Comparison of ENCODE assay signal across 23 cellular contexts in the genomic region with DNA sequence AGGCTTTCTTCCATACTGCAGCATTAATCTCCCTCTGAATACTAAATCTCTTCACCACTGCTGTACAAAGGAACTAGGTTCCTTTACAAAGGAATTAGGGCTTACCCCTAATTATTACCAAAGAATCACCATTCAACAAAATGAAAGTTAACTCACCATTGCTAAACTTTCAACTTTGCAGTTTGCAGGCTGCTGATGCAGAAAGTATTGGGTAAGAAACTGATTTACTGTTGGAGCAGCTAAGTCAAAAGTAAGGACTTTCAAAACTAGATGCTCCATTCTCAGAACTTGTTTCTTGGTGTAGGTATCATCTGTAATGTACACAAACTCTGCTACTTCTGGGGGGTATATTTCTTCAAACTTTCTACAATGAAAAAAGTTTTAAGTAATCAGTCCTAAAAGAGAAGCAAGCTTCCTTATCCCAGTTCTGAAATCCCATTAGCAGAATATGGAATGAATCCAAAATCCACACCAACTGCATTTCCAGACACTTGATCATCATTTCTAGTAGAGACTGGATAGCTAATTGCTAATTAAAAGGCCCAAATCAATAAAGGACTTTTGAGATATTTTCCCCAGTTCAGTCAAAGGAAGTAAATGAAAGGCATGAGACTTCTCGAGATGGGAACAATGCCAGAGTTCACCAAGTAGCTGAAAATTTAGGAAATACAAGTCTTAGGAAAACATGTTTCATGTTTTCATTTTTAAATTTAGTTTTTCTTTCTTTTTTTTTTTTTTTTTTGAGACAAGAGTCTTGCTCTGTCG. TPM values are rescaled to one million over a fixed set of nuclear protein-coding genes. Genes with fewer than 3 reads are reported as not detected.
DNase-seq lines count a peak whose midpoint lies in the region; ATAC-seq, FAIRE-seq and TF ChIP-seq lines count a peak whose summit lies in the region.
"Had no signal": no experiment of that assay in that cellular context is flagged by ENCODE, and none has a peak within 500 bp of the region (broad histone marks: within the 10 kb centered on the region; RNA-seq: fewer than 3 reads in every experiment).

No MANE protein-coding gene starts in this region.

- no peaks in the 10 kb centered on the region for H3K9me3 Mint-ChIP-seq in activated T-cell treated with anti-CD3 and anti-CD28 coated beads, Interleukin-2, amount 50 U/mL, for 24 hours
- H3K9me3 Mint-ChIP-seq in nephron progenitor cell, result no peaks in the 10 kb centered on the region
- H3K9me3 Mint-ChIP-seq: endodermal cell, neural crest cell had no signal

- peak overlapping the region; percentile 40; the same call in 1 of the 2 replicates for H3K27ac ChIP-seq in RWPE1
- H3K27ac ChIP-seq in GM12878 (ENCODE audit: control insufficient read depth, insufficient read depth), result no peak overlapping the region
- H3K27ac ChIP-seq in body of pancreas, result no peak overlapping the region
- H3K27ac ChIP-seq: gastroesophageal sphincter, thyroid gland had no signal

- H3K4me3 ChIP-seq in GM12878 (0 out of 2 replicates have a peak overlapping the region, but pooled peaks have one; percentile 31), body of pancreas (no peak overlapping the region)
- H3K4me3 ChIP-seq: gastroesophageal sphincter, MG63, thyroid gland had no signal

- H3K27me3 ChIP-seq in GM12878 (replicated peaks in 1 of 2; ENCODE audit: control insufficient read depth in 2 of 2, insufficient read depth in 2 of 2, low read length in 1 of 2) (no peaks in the 10 kb centered on the region), body of pancreas (no peaks in the 10 kb centered on the region)
- H3K27me3 ChIP-seq: gastroesophageal sphincter, MG63, thyroid gland had no signal

- SMC1A ChIA-PET in GM12878 (lab: Charles Lee; ENCODE audit: uncharacterized antibody, unreplicated experiment), result interaction anchor here (0.6 to 2.3 kb wide), 4 partner anchors 10 to 51 kb away, joined by 3 to 5 read pairs (median 4); a partner anchor contains a TSS

- CTCF ChIA-PET in RWPE1 (lab: Yijun Ruan, JAX) (no interaction called here), GM12878 (lab: Yijun Ruan, JAX) (interaction anchor here (0.7 kb wide), 1 partner anchor 171 kb away, joined by 5 read pairs; no protein-coding TSS in a partner anchor)

- H3K4me3 Mint-ChIP-seq in activated T-cell treated with anti-CD3 and anti-CD28 coated beads, Interleukin-2, amount 50 U/mL, for 24 hours, result no peak overlapping the region
- H3K4me3 Mint-ChIP-seq in nephron progenitor cell, result no peak overlapping the region
- H3K4me3 Mint-ChIP-seq: endodermal cell had no signal

- H3K36me3 ChIP-seq in GM12878 (ENCODE audit: control insufficient read depth in 2 of 2, insufficient read depth in 2 of 2, low read length in 1 of 2) (peaks cover 1 to 21% of the 10 kb centered on the region in 2 experiments), body of pancreas (replicated peaks in 1 of 2; ENCODE audit: insufficient read depth in 1 of 2, low read depth in 2 of 2) (peaks cover 0 to 9% of the 10 kb centered on the region in 2 donors)

- no peaks in the 10 kb centered on the region for H3K9me3 ChIP-seq in GM12878 (replicated peaks; ENCODE audit: control insufficient read depth, insufficient read depth, low read length)
- no peaks in the 10 kb centered on the region for H3K9me3 ChIP-seq in body of pancreas
- H3K9me3 ChIP-seq: gastroesophageal sphincter, MG63, thyroid gland had no signal

- TF ChIP-seq EP300 in GM12878 (IDR thresholded peaks at IDR 0.05; ENCODE audit: borderline replicate concordance in 1 of 2, control insufficient read depth in 1 of 2, low read depth in 2 of 2, low read length in 2 of 2), result no peak

- peaks cover 20% of the 10 kb centered on the region for H3K4me1 Mint-ChIP-seq in activated T-cell treated with anti-CD3 and anti-CD28 coated beads, Interleukin-2, amount 50 U/mL, for 24 hours (ENCODE audit: low read depth)
- H3K4me1 Mint-ChIP-seq in nephron progenitor cell, result peaks cover 27% of the 10 kb centered on the region

- no peak for ATAC-seq in GM12878
- ATAC-seq in body of pancreas, result no peak
- ATAC-seq: gastroesophageal sphincter, Panc1 had no signal

- peak overlapping the region; percentile 28 for H3K27ac Mint-ChIP-seq in activated T-cell treated with anti-CD3 and anti-CD28 coated beads, Interleukin-2, amount 50 U/mL, for 24 hours
- H3K27ac Mint-ChIP-seq in nephron progenitor cell, result peak overlapping the region; percentile 3

- H3K79me2 ChIP-seq in GM12878 (ENCODE audit: control insufficient read depth, insufficient read depth, low read length), result peaks cover 51% of the 10 kb centered on the region

- FAIRE-seq in GM12878 (lab: Jason Lieb, UNC), result no peak
- FAIRE-seq: D721Med, HTR-8/SVneo had no signal

- no peak for DNase-seq in activated T-cell treated with anti-CD3 and anti-CD28 coated beads, Interleukin-2, amount 50 U/mL, for 24 hours
- DNase-seq in activated T-cell treated with anti-CD3 and anti-CD28 coated beads for 4 hours (no peak), RWPE1 (ENCODE audit: low spot score) (no peak), GM12878 (ENCODE audit: low read depth, low spot score) (no peak), nephron progenitor cell (no peak), body of pancreas (no peak), DMS114 treated with DMSO at 0.1 percent for 48 hours (lab: John Stamatoyannopoulos, UW; ENCODE audit: unreplicated experiment) (no peak), NCI-H446 treated with DMSO at 0.1 percent for 48 hours (lab: John Stamatoyannopoulos, UW) (no peak)
- DNase-seq: activated effector memory CD4-positive, alpha-beta T cell treated with Interleukin-2 at 50 U/mL for 16 hours; central memory CD4-positive, alpha-beta T cell; endodermal cell; MG63; NCI-H2029 treated with DMSO at 0.1 percent for 48 hours; NCI-H526 treated with DMSO at 0.1 percent for 48 hours; retina; stimulated activated CD4-positive, alpha-beta T cell treated with anti-CD3 and anti-CD28 coated beads, Interleukin-1b, Interleukin-23, amount 100 ng/mL, for 48 hours; thyroid gland had no signal

- no peak overlapping the region for H3K9ac ChIP-seq in GM12878 (ENCODE audit: control insufficient read depth, insufficient read depth, low read length)

- in situ Hi-C loops in GM12878 (cut with MboI), result no loop called here

- H4K20me1 ChIP-seq in GM12878 (ENCODE audit: control insufficient read depth, insufficient read depth), result no peaks in the 10 kb centered on the region

- no peak overlapping the region for H2AFZ ChIP-seq in GM12878 (ENCODE audit: control insufficient read depth, low read depth, low read length)

- WGBS in GM12878 (ENCODE audit: insufficient coverage, insufficient replicate concordance, low lambda C conversion rate, missing lambda C conversion rate), result 93% methylated on average over 2 of the region's 2 CpGs
- 82 to 94% methylated on average over 2 of the region's 2 CpGs for WGBS in body of pancreas, 2 donors

- H3K36me3 Mint-ChIP-seq in activated T-cell treated with anti-CD3 and anti-CD28 coated beads, Interleukin-2, amount 50 U/mL, for 24 hours (ENCODE audit: low read depth), result peaks cover 90% of the 10 kb centered on the region
- peaks cover 34% of the 10 kb centered on the region for H3K36me3 Mint-ChIP-seq in nephron progenitor cell (ENCODE audit: low read depth)

- TF ChIP-seq CTCF in RWPE1 (conservative IDR thresholded peaks at IDR 0.05; ENCODE audit: low read depth) (no peak), GM12878 (IDR thresholded peaks at IDR 0.05 in 2 of 3, conservative IDR thresholded peaks at IDR 0.05 in 1 of 3; ENCODE audit: control insufficient read depth in 2 of 3, extremely low read depth in 1 of 3, insufficient read depth in 1 of 3, low read depth in 3 of 3, low read length in 3 of 3) (no peak), nephron progenitor cell (IDR thresholded peaks at IDR 0.05) (no peak), body of pancreas (IDR thresholded peaks at IDR 0.05) (no peak)

- no peaks in the 10 kb centered on the region for H3K27me3 Mint-ChIP-seq in activated T-cell treated with anti-CD3 and anti-CD28 coated beads, Interleukin-2, amount 50 U/mL, for 24 hours
- H3K27me3 Mint-ChIP-seq in nephron progenitor cell (ENCODE audit: low read depth, poor library complexity), result no peaks in the 10 kb centered on the region

- H3K4me1 ChIP-seq in GM12878 (ENCODE audit: control insufficient read depth, insufficient read depth, low read length) (no peaks in the 10 kb centered on the region), body of pancreas (peaks cover 8% of the 10 kb centered on the region)

- intact Hi-C loops in GM12878 (cut with micrococcal nuclease; ENCODE audit: unreplicated experiment) (no loop called here), body of pancreas (cut with DNase I) (no loop called here)

- peak overlapping the region; percentile 54 for H3K4me2 ChIP-seq in GM12878 (ENCODE audit: control insufficient read depth, insufficient read depth)

- no peak for TF ChIP-seq RAD21 in GM12878 (IDR thresholded peaks at IDR 0.05; ENCODE audit: insufficient read depth, low read depth, low read length)

- BruUV-seq in GM12878 (replicated peaks; lab: Mats Ljungman, UMichigan), result no TSS peak

- RAD21 ChIA-PET in GM12878 (lab: Charles Lee; ENCODE audit: unreplicated experiment), result interaction anchor here (0.7 kb wide), 1 partner anchor 20 kb away, joined by 3 read pairs; no protein-coding TSS in a partner anchor

- TF ChIP-seq POLR2A in GM12878 (IDR thresholded peaks at IDR 0.05; ENCODE audit: low read depth, low read length) (no peak), body of pancreas (IDR thresholded peaks at IDR 0.05) (no peak)

- POLR2A ChIA-PET in RWPE1 (lab: Yijun Ruan, JAX; ENCODE audit: low non-redundant PET), result interaction anchor here (0.6 kb wide), 1 partner anchor 19 kb away, joined by 5 read pairs; no protein-coding TSS in a partner anchor
- POLR2A ChIA-PET in GM12878 (lab: Charles Lee), result interaction anchor here (0.7 to 1.6 kb wide), 4 partner anchors 8 to 20 kb away, joined by 3 to 5 read pairs (median 3); a partner anchor contains a TSS

RNA-seq across cellular contexts. Expression of a gene that starts 4.3 kb away (rescaled TPM):
- 16.7 and 18.0 TPM in 2 replicates for total RNA-seq in GM12878 (2013; cell fraction: nucleolus; rRNA removed)
- total RNA-seq in GM12878 (2014; rRNA removed), result 98.9 and 106 TPM in 2 replicates
- 92.4 and 94.3 TPM in 2 replicates for total RNA-seq in GM12878 (2014; rRNA removed; fragmentation: Illumina TruSeq; extraction: Trizol)
- total RNA-seq in GM12878 (2021), result 69.6 and 74.1 TPM in 2 replicates
- polyA plus RNA-seq in GM12878 (2011; ENCODE audit: low read depth), result 16.2 TPM
- polyA plus RNA-seq in GM12878 (2011; rRNA removed), result 99.3 and 153 TPM in 2 replicates
- polyA plus RNA-seq in GM12878 (2011; cell fraction: cytosol; rRNA removed), result 54.2 and 62.4 TPM in 2 replicates
- polyA plus RNA-seq in GM12878 (2011; cell fraction: nucleus; rRNA removed), result 36.4 and 41.5 TPM in 2 replicates
- polyA plus RNA-seq in GM12878 (2012), result 27.0 and 39.9 TPM in 2 replicates
- 96.5 and 112 TPM in 2 replicates for polyA plus RNA-seq in GM12878 (2014; fragmentation: Illumina TruSeq; extraction: Trizol)
- 10 to 100 TPM; 21.8 to 34.7 TPM for polyA plus RNA-seq in GM12878 (2014; fragmentation: Nextera tagmentation; extraction: Ambion mirVana)
- polyA plus RNA-seq in GM12878 (2014; rRNA removed), result 57.8 and 68.2 TPM in 2 replicates
- polyA plus RNA-seq in GM12878 (2016; fragmentation: Nextera tagmentation; extraction: Ambion mirVana), result 100 to 1,000 TPM; 137 to 153 TPM
- polyA minus RNA-seq in GM12878 (2011; rRNA and poly(A)+ RNA removed), result 55.0 and 74.2 TPM in 2 replicates
- 40.3 and 40.8 TPM in 2 replicates for polyA minus RNA-seq in GM12878 (2011; cell fraction: cytosol; rRNA and poly(A)+ RNA removed)
- 14.7 and 25.6 TPM in 2 replicates for polyA minus RNA-seq in GM12878 (2011; cell fraction: nucleus; rRNA and poly(A)+ RNA removed)
- under 1 TPM; 0.33 to 0.52 TPM for total RNA-seq in body of pancreas

RNA-seq across cellular contexts. Expression of a gene that starts 18.3 kb away (rescaled TPM):
- 64.0 and 71.2 TPM in 2 replicates for total RNA-seq in GM12878 (2013; cell fraction: nucleolus; rRNA removed)
- total RNA-seq in GM12878 (2014; rRNA removed) (50.7 and 72.1 TPM in 2 replicates), GM12878 (2014; rRNA removed; fragmentation: Illumina TruSeq; extraction: Trizol) (88.1 and 89.7 TPM in 2 replicates), GM12878 (2021) (49.0 and 50.5 TPM in 2 replicates), body of pancreas (10 to 100 TPM; 10.6 to 14.2 TPM)
- 23.0 TPM for polyA plus RNA-seq in GM12878 (2011; ENCODE audit: low read depth)
- polyA plus RNA-seq in GM12878 (2011; rRNA removed) (102 and 141 TPM in 2 replicates), GM12878 (2014; fragmentation: Illumina TruSeq; extraction: Trizol) (102 and 123 TPM in 2 replicates), GM12878 (2014; fragmentation: Nextera tagmentation; extraction: Ambion mirVana) (100 to 1,000 TPM; 115 to 131 TPM), GM12878 (2014; rRNA removed) (59.0 and 70.6 TPM in 2 replicates), GM12878 (2016; fragmentation: Nextera tagmentation; extraction: Ambion mirVana) (10 to 100 TPM; 80.4 to 81.0 TPM)
- 38.1 and 41.7 TPM in 2 replicates for polyA plus RNA-seq in GM12878 (2011; cell fraction: cytosol; rRNA removed)
- polyA plus RNA-seq in GM12878 (2011; cell fraction: nucleus; rRNA removed), result 59.4 and 66.8 TPM in 2 replicates
- polyA plus RNA-seq in GM12878 (2012), result 45.4 and 47.2 TPM in 2 replicates
- 77.8 and 97.4 TPM in 2 replicates for polyA minus RNA-seq in GM12878 (2011; rRNA and poly(A)+ RNA removed)
- 37.4 and 40.4 TPM in 2 replicates for polyA minus RNA-seq in GM12878 (2011; cell fraction: cytosol; rRNA and poly(A)+ RNA removed)
- polyA minus RNA-seq in GM12878 (2011; cell fraction: nucleus; rRNA and poly(A)+ RNA removed), result 38.8 and 53.1 TPM in 2 replicates

RNA-seq across cellular contexts. Expression of a gene that starts 50.9 kb away (rescaled TPM):
- total RNA-seq in GM12878 (2013; cell fraction: nucleolus; rRNA removed), result 23.6 and 31.0 TPM in 2 replicates
- total RNA-seq in GM12878 (2014; rRNA removed) (5.9 and 7.7 TPM in 2 replicates), GM12878 (2014; rRNA removed; fragmentation: Illumina TruSeq; extraction: Trizol) (9.0 and 9.2 TPM in 2 replicates), GM12878 (2021) (9.0 and 10.1 TPM in 2 replicates), body of pancreas (10 to 100 TPM in 1 of 2 donors, 1 to 10 TPM in 1; 3.6 to 13.0 TPM)
- polyA plus RNA-seq in GM12878 (2011; ENCODE audit: low read depth), result 2.0 TPM
- polyA plus RNA-seq in GM12878 (2011; rRNA removed) (12.9 and 18.9 TPM in 2 replicates), GM12878 (2014; fragmentation: Illumina TruSeq; extraction: Trizol) (8.1 and 9.3 TPM in 2 replicates), GM12878 (2014; fragmentation: Nextera tagmentation; extraction: Ambion mirVana) (1 to 10 TPM; 7.4 to 8.8 TPM), GM12878 (2014; rRNA removed) (5.2 and 7.8 TPM in 2 replicates), GM12878 (2016; fragmentation: Nextera tagmentation; extraction: Ambion mirVana) (10 to 100 TPM; 15.1 to 15.2 TPM)
- 8.5 and 8.6 TPM in 2 replicates for polyA plus RNA-seq in GM12878 (2011; cell fraction: cytosol; rRNA removed)
- polyA plus RNA-seq in GM12878 (2011; cell fraction: nucleus; rRNA removed), result 8.4 and 9.1 TPM in 2 replicates
- 3.5 and 5.0 TPM in 2 replicates for polyA plus RNA-seq in GM12878 (2012)
- polyA minus RNA-seq in GM12878 (2011; rRNA and poly(A)+ RNA removed), result 6.1 and 12.3 TPM in 2 replicates
- 4.3 and 5.3 TPM in 2 replicates for polyA minus RNA-seq in GM12878 (2011; cell fraction: cytosol; rRNA and poly(A)+ RNA removed)
- 6.2 and 11.9 TPM in 2 replicates for polyA minus RNA-seq in GM12878 (2011; cell fraction: nucleus; rRNA and poly(A)+ RNA removed)

RNA-seq across cellular contexts. Expression of a gene that starts 54.4 kb away (rescaled TPM):
- not detected in 2 replicates for total RNA-seq in GM12878 (2013; cell fraction: nucleolus; rRNA removed)
- total RNA-seq in GM12878 (2014; rRNA removed), result not detected in 2 replicates
- total RNA-seq in GM12878 (2014; rRNA removed; fragmentation: Illumina TruSeq; extraction: Trizol), result not detected in 2 replicates
- total RNA-seq in GM12878 (2021), result not detected in 2 replicates
- not detected for polyA plus RNA-seq in GM12878 (2011; ENCODE audit: low read depth)
- 0.04 and 0.12 TPM in 2 replicates for polyA plus RNA-seq in GM12878 (2011; rRNA removed)
- polyA plus RNA-seq in GM12878 (2011; cell fraction: cytosol; rRNA removed), result 0.12 and 0.13 TPM in 2 replicates
- polyA plus RNA-seq in GM12878 (2011; cell fraction: nucleus; rRNA removed), result 0.16 and 0.27 TPM in 2 replicates
- polyA plus RNA-seq in GM12878 (2012), result not detected in 2 replicates
- not detected in 2 replicates for polyA plus RNA-seq in GM12878 (2014; fragmentation: Illumina TruSeq; extraction: Trizol)
- polyA plus RNA-seq in GM12878 (2014; fragmentation: Nextera tagmentation; extraction: Ambion mirVana), result not detected
- not detected in 2 replicates for polyA plus RNA-seq in GM12878 (2014; rRNA removed)
- not detected for polyA plus RNA-seq in GM12878 (2016; fragmentation: Nextera tagmentation; extraction: Ambion mirVana)
- 0.07 TPM in 1 of 2 replicates, not detected in the other for polyA minus RNA-seq in GM12878 (2011; rRNA and poly(A)+ RNA removed)
- polyA minus RNA-seq in GM12878 (2011; cell fraction: cytosol; rRNA and poly(A)+ RNA removed), result not detected in 2 replicates
- not detected in 2 replicates for polyA minus RNA-seq in GM12878 (2011; cell fraction: nucleus; rRNA and poly(A)+ RNA removed)
- total RNA-seq in body of pancreas, result not detected
- total RNA-seq: endodermal cell; T-helper 2 cell treated with Interferon-gamma antibody and Interleukin-4, amounts not matched to agents 100 ng/mL and 5 ng/mL, for 36 hours; thyroid gland had no signal

Comparison
In these comparisons a context has a peak if more than half of its experiments do, and no peak if none do; other contexts are left out.
1. RNA of a gene that starts 4.3 kb away (total RNA-seq): 16.7 to 106 TPM in GM12878; 0.33 to 0.52 TPM in body of pancreas; every median in the first group is over 10 times any median in the second.